ENCODE assay signal across 21 cellular contexts in genomic region chr16:81595676-81596292, GRCh38.
DNase-seq lines count a peak whose midpoint lies in the region; ATAC-seq and TF ChIP-seq lines count a peak whose summit lies in the region.
"Had no signal": no experiment of that assay in that cellular context is flagged by ENCODE, and none has a peak within 500 bp of the region (broad histone marks: within the 10 kb centered on the region; RNA-seq: fewer than 3 reads in every experiment).

No MANE protein-coding gene starts in this region.

- H3K27ac ChIP-seq in osteoblast (ENCODE audit: low read depth, low read length) = no peak overlapping the region
- H3K27ac ChIP-seq: psoas muscle, SJSA1, spleen, tibial artery had no signal

- no peak overlapping the region for H2AFZ ChIP-seq in osteoblast (ENCODE audit: low read length)

- no peaks in the 10 kb centered on the region for H3K36me3 ChIP-seq in osteoblast (ENCODE audit: insufficient read depth, low read length)
- H3K36me3 ChIP-seq: SJSA1, tibial artery had no signal

- H3K27me3 ChIP-seq in osteoblast (ENCODE audit: insufficient read depth, low read length) = no peaks in the 10 kb centered on the region
- H3K27me3 ChIP-seq: SJSA1, spleen, tibial artery had no signal

- no peak for DNase-seq in activated CD4-positive, alpha-beta memory T cell treated with anti-CD3 and anti-CD28 coated beads for 36 hours
- DNase-seq in activated CD4-positive, alpha-beta memory T cell treated with anti-CD3 and anti-CD28 coated beads, Interleukin-2, amount 10 ng/mL, durations not matched to agents 7 days and 5 days = no peak
- peak; percentile 54 for DNase-seq in HFFc6
- peak; percentile 40 for DNase-seq in choroid plexus epithelial cell (ENCODE audit: low read depth)
- peak; percentile 50 for DNase-seq in osteoblast (ENCODE audit: insufficient read length, low spot score, missing footprints)
- no peak for DNase-seq in NCI-H748 treated with DMSO at 0.1 percent for 48 hours (lab: John Stamatoyannopoulos, UW)
- DNase-seq: caudate nucleus; effector CD4-positive, alpha-beta T cell; islet precursor cell; MM.1S; NCI-H774; PC-3; psoas muscle; spleen; tibial artery had no signal

- intact Hi-C loops in activated CD4-positive, alpha-beta memory T cell treated with anti-CD3 and anti-CD28 coated beads for 36 hours (cut with micrococcal nuclease) = loop anchor here (1.0 kb wide), 2 partner anchors 21 to 31 kb away; no protein-coding TSS in a partner anchor

- H3K9me3 Mint-ChIP-seq in activated CD4-positive, alpha-beta memory T cell treated with anti-CD3 and anti-CD28 coated beads for 36 hours = no peaks in the 10 kb centered on the region
- no peaks in the 10 kb centered on the region for H3K9me3 Mint-ChIP-seq in activated CD4-positive, alpha-beta memory T cell treated with anti-CD3 and anti-CD28 coated beads, Interleukin-2, amount 10 ng/mL, durations not matched to agents 7 days and 5 days
- H3K9me3 Mint-ChIP-seq in HFFc6 = no peaks in the 10 kb centered on the region
- H3K9me3 Mint-ChIP-seq: CD4-positive, CD25-positive, alpha-beta regulatory T cell; naive thymus-derived CD8-positive, alpha-beta T cell had no signal

- CTCF ChIA-PET in activated CD4-positive, alpha-beta memory T cell treated with anti-CD3 and anti-CD28 coated beads for 36 hours (lab: Charles Lee) = interaction anchor here (1.0 kb wide), 1 partner anchor 126 kb away, joined by 3 read pairs; no protein-coding TSS in a partner anchor
- CTCF ChIA-PET in activated CD4-positive, alpha-beta memory T cell treated with anti-CD3 and anti-CD28 coated beads, Interleukin-2, amount 10 ng/mL, durations not matched to agents 7 days and 5 days (lab: Charles Lee) = interaction anchor here (0.7 kb wide), 1 partner anchor 123 kb away, joined by 3 read pairs; no protein-coding TSS in a partner anchor

- TF ChIP-seq CTCF in HFFc6 (IDR thresholded peaks at IDR 0.05) (no peak), choroid plexus epithelial cell (conservative IDR thresholded peaks at IDR 0.05; ENCODE audit: low read depth, low read length) (no peak), osteoblast (IDR thresholded peaks at IDR 0.05; ENCODE audit: extremely low read depth, low read depth, low read length) (no peak)

- H3K27ac Mint-ChIP-seq in activated CD4-positive, alpha-beta memory T cell treated with anti-CD3 and anti-CD28 coated beads for 36 hours = peak overlapping the region; percentile 78
- no peak overlapping the region for H3K27ac Mint-ChIP-seq in activated CD4-positive, alpha-beta memory T cell treated with anti-CD3 and anti-CD28 coated beads, Interleukin-2, amount 10 ng/mL, durations not matched to agents 7 days and 5 days
- H3K27ac Mint-ChIP-seq in HFFc6 = peak overlapping the region; percentile 67

- peaks cover 30% of the 10 kb centered on the region for H4K20me1 ChIP-seq in osteoblast (ENCODE audit: insufficient read depth, low read length)

- H3K4me1 ChIP-seq in osteoblast (ENCODE audit: insufficient read depth, low read length) = peaks cover 8% of the 10 kb centered on the region
- H3K4me1 ChIP-seq: psoas muscle had no signal

- H3K9me3 ChIP-seq in osteoblast (ENCODE audit: low read depth, low read length) = no peaks in the 10 kb centered on the region
- H3K9me3 ChIP-seq: psoas muscle, SJSA1, spleen, tibial artery had no signal

- no peak for ATAC-seq in HG03097 (IDR thresholded peaks at IDR 0.05; ENCODE audit: low FRiP score, unreplicated experiment)
- ATAC-seq in GM19023 (IDR thresholded peaks at IDR 0.05; ENCODE audit: unreplicated experiment) = no peak
- ATAC-seq: naive thymus-derived CD8-positive, alpha-beta T cell; PC-3; psoas muscle had no signal

- H3K27me3 Mint-ChIP-seq in activated CD4-positive, alpha-beta memory T cell treated with anti-CD3 and anti-CD28 coated beads for 36 hours = no peaks in the 10 kb centered on the region
- no peaks in the 10 kb centered on the region for H3K27me3 Mint-ChIP-seq in activated CD4-positive, alpha-beta memory T cell treated with anti-CD3 and anti-CD28 coated beads, Interleukin-2, amount 10 ng/mL, durations not matched to agents 7 days and 5 days
- H3K27me3 Mint-ChIP-seq in HFFc6 (ENCODE audit: insufficient read depth) = no peaks in the 10 kb centered on the region; the same call in 1 of the 2 replicates
- H3K27me3 Mint-ChIP-seq: CD4-positive, CD25-positive, alpha-beta regulatory T cell; naive thymus-derived CD8-positive, alpha-beta T cell had no signal

- no peak overlapping the region for H3K4me3 Mint-ChIP-seq in activated CD4-positive, alpha-beta memory T cell treated with anti-CD3 and anti-CD28 coated beads for 36 hours
- no peak overlapping the region for H3K4me3 Mint-ChIP-seq in activated CD4-positive, alpha-beta memory T cell treated with anti-CD3 and anti-CD28 coated beads, Interleukin-2, amount 10 ng/mL, durations not matched to agents 7 days and 5 days
- no peak overlapping the region for H3K4me3 Mint-ChIP-seq in HFFc6
- H3K4me3 Mint-ChIP-seq: CD4-positive, CD25-positive, alpha-beta regulatory T cell; naive thymus-derived CD8-positive, alpha-beta T cell had no signal

- no peak overlapping the region for H3K4me2 ChIP-seq in osteoblast (ENCODE audit: insufficient read depth, low read length)

- H3K4me3 ChIP-seq in choroid plexus epithelial cell (ENCODE audit: low read depth, low read length) (no peak overlapping the region), osteoblast (ENCODE audit: insufficient read depth, low read length) (no peak overlapping the region)
- H3K4me3 ChIP-seq: lung, psoas muscle, SJSA1, spleen, tibial artery had no signal

- peaks cover 10% of the 10 kb centered on the region for H3K79me2 ChIP-seq in osteoblast (ENCODE audit: insufficient read depth, low read length)

- no peaks in the 10 kb centered on the region for H3K36me3 Mint-ChIP-seq in activated CD4-positive, alpha-beta memory T cell treated with anti-CD3 and anti-CD28 coated beads for 36 hours
- no peaks in the 10 kb centered on the region for H3K36me3 Mint-ChIP-seq in activated CD4-positive, alpha-beta memory T cell treated with anti-CD3 and anti-CD28 coated beads, Interleukin-2, amount 10 ng/mL, durations not matched to agents 7 days and 5 days (ENCODE audit: low read depth)
- H3K36me3 Mint-ChIP-seq in HFFc6 (ENCODE audit: low read depth) = peaks cover 11% of the 10 kb centered on the region

- peaks cover 12% of the 10 kb centered on the region for H3K4me1 Mint-ChIP-seq in activated CD4-positive, alpha-beta memory T cell treated with anti-CD3 and anti-CD28 coated beads for 36 hours (ENCODE audit: low read depth)
- peaks cover 25% of the 10 kb centered on the region for H3K4me1 Mint-ChIP-seq in activated CD4-positive, alpha-beta memory T cell treated with anti-CD3 and anti-CD28 coated beads, Interleukin-2, amount 10 ng/mL, durations not matched to agents 7 days and 5 days
- H3K4me1 Mint-ChIP-seq in HFFc6 (ENCODE audit: low read depth) = peaks cover 35% of the 10 kb centered on the region

- POLR2A ChIA-PET in activated CD4-positive, alpha-beta memory T cell treated with anti-CD3 and anti-CD28 coated beads for 36 hours (lab: Charles Lee) = interaction anchor here (1.4 kb wide), 1 partner anchor 27 kb away, joined by 3 read pairs; no protein-coding TSS in a partner anchor
- POLR2A ChIA-PET in activated CD4-positive, alpha-beta memory T cell treated with anti-CD3 and anti-CD28 coated beads, Interleukin-2, amount 10 ng/mL, durations not matched to agents 7 days and 5 days (lab: Charles Lee) = no interaction called here

Comparison
In these comparisons a context has a peak if more than half of its experiments do, and no peak if none do; other contexts are left out.
1. DNase-seq: peak in HFFc6 (single experiment), choroid plexus epithelial cell (single experiment) and osteoblast (single experiment); none in activated CD4-positive, alpha-beta memory T cell treated with anti-CD3 and anti-CD28 coated beads for 36 hours (single experiment), activated CD4-positive, alpha-beta memory T cell treated with anti-CD3 and anti-CD28 coated beads, Interleukin-2, amount 10 ng/mL, durations not matched to agents 7 days and 5 days (single experiment) and NCI-H748 treated with DMSO at 0.1 percent for 48 hours (single experiment).